ENCODE assay signal across 24 cellular contexts in the genomic region with DNA sequence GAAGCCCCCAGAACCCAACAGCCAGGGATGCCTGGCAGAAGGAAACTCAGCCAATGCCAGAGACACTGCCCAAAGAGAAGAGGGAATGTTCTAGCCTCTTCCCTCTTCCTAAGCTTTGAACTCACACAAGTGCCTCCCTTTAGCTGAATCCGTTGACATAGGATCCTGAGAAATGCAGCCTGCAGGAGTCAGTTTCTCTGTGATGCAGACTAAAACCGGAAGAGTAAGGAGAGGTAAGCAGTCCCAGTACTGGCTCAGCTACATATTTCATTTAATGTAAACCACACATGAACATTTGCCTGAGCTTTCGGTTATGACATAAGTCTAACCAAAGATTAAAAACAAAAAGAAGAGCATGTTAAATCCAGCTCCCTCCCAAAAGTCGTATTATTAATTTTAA.
"Had no signal": no experiment of that assay in that cellular context is flagged by ENCODE, and none has a peak within 500 bp of the region (broad histone marks: within the 10 kb centered on the region; RNA-seq: fewer than 3 reads in every experiment).

No MANE protein-coding gene starts in this region.

- H3K36me3 ChIP-seq: left lung, lower lobe of right lung, pancreas, prostate gland, sigmoid colon, upper lobe of left lung, vagina had no signal

- H3K27ac ChIP-seq: left lung, lower lobe of right lung, pancreas, prostate gland, sigmoid colon, upper lobe of left lung, vagina had no signal

- H3K4me3 ChIP-seq: left lung, lower lobe of right lung, pancreas, prostate gland, sigmoid colon, upper lobe of left lung, vagina had no signal

- H3K27me3 ChIP-seq: left lung, pancreas, sigmoid colon, upper lobe of left lung, vagina had no signal

- H3K4me1 ChIP-seq: left lung, lower lobe of right lung, pancreas, prostate gland, sigmoid colon, upper lobe of left lung, vagina had no signal

- H3K9me3 ChIP-seq: left lung, lower lobe of right lung, pancreas, prostate gland, sigmoid colon, upper lobe of left lung, vagina had no signal

- DNase-seq: activated CD4-positive, alpha-beta T cell treated with anti-CD3 and anti-CD28 coated beads for 36 hours; activated CD4-positive, CD25-positive, alpha-beta regulatory T cell; activated CD8-positive, alpha-beta memory T cell treated with anti-CD3 and anti-CD28 coated beads, Interleukin-2, amount 10 ng/mL, durations not matched to agents 7 days and 5 days; activated CD8-positive, alpha-beta T cell treated with anti-CD3 and anti-CD28 coated beads, Interleukin-2, amount 10 ng/mL, durations not matched to agents 7 days and 5 days; activated naive CD8-positive, alpha-beta T cell treated with anti-CD3 and anti-CD28 coated beads, Interleukin-2, amount 50 U/mL, for 24 hours; activated T-cell treated with anti-CD3 and anti-CD28 coated beads, Interleukin-2, amount 50 U/mL, for 48 hours; amygdala; caudate nucleus; foreskin fibroblast; head of caudate nucleus; hippocampal formation; left lung; lower lobe of right lung; pancreas; retina; sigmoid colon; small intestine; stimulated activated CD4-positive, alpha-beta T cell treated with anti-CD3 and anti-CD28 coated beads, Interleukin-4, amount 100 ng/mL, for 24 hours; stimulated activated naive CD8-positive, alpha-beta T cell treated with anti-CD3 and anti-CD28 coated beads, Interleukin-15, amount 100 ng/mL, for 72 hours; substantia nigra; upper lobe of left lung had no signal

- ATAC-seq: activated CD4-positive, alpha-beta T cell treated with anti-CD3 and anti-CD28 coated beads for 36 hours; activated CD8-positive, alpha-beta memory T cell treated with anti-CD3 and anti-CD28 coated beads, Interleukin-2, amount 10 ng/mL, durations not matched to agents 7 days and 5 days; activated CD8-positive, alpha-beta T cell treated with anti-CD3 and anti-CD28 coated beads, Interleukin-2, amount 10 ng/mL, durations not matched to agents 7 days and 5 days; activated naive CD8-positive, alpha-beta T cell treated with anti-CD3 and anti-CD28 coated beads, Interleukin-2, amount 50 U/mL, for 24 hours; left lung; lower lobe of right lung; pancreas; stimulated activated memory B cell treated with anti-CD40 and anti-IgM and Interleukin-4, amounts not matched to agents 10 μg/mL and 1 μg/mL and 100 μg/mL, for 72 hours; stimulated activated naive CD8-positive, alpha-beta T cell treated with anti-CD3 and anti-CD28 coated beads, Interleukin-15, amount 100 ng/mL, for 72 hours had no signal
